In genomic region chr5:61055434-61056006, GRCh38 we compare ENCODE assay signal across 8 cellular contexts.
DNase-seq lines count a peak whose midpoint lies in the region; ATAC-seq, FAIRE-seq and TF ChIP-seq lines count a peak whose summit lies in the region.

No MANE protein-coding gene starts in this region.

- peaks cover 6% of the 10 kb centered on the region for H3F3A ChIP-seq in SK-N-SH (replicated peaks; ENCODE audit: insufficient read depth)

- POLR2A ChIA-PET in SK-N-SH (lab: Yijun Ruan, JAX) = interaction anchor here (0.7 kb wide), 1 partner anchor 359 kb away, joined by 3 read pairs; no protein-coding TSS in a partner anchor

- DNase-seq in AG20443 (ENCODE audit: low spot score) (peak; percentile 37), GM18507 (ENCODE audit: extremely low spot score, insufficient read length, low read depth) (peak; percentile 1), NAMALWA (ENCODE audit: low spot score) (peak; percentile 38), SK-N-SH (peak; percentile 41), fibroblast of peridontal ligament (ENCODE audit: extremely low read depth) (peak; percentile 77), psoas muscle (no peak), COLO668 (lab: John Stamatoyannopoulos, UW; ENCODE audit: unreplicated experiment) (no peak), HK-2 (ENCODE audit: unreplicated experiment) (no peak)

- no peak overlapping the region for H3K27ac ChIP-seq in SK-N-SH (ENCODE audit: low read depth in 2 of 2, low read length in 1 of 2)
- no peak overlapping the region for H3K27ac ChIP-seq in psoas muscle

- no peaks in the 10 kb centered on the region for H3K9me3 ChIP-seq in SK-N-SH
- H3K9me3 ChIP-seq in psoas muscle = no peaks in the 10 kb centered on the region

- H3K4me1 ChIP-seq in SK-N-SH (ENCODE audit: control insufficient read depth in 1 of 2, insufficient read depth in 2 of 2, low read depth in 1 of 2, low read length in 1 of 2) = peaks cover 0 to 17% of the 10 kb centered on the region in 2 experiments; a peak in 2 of 4 replicates
- no peaks in the 10 kb centered on the region for H3K4me1 ChIP-seq in psoas muscle

- no peaks in the 10 kb centered on the region for H3K27me3 ChIP-seq in SK-N-SH (ENCODE audit: insufficient read depth)
- no peaks in the 10 kb centered on the region for H3K27me3 ChIP-seq in psoas muscle (ENCODE audit: insufficient read depth in 3 of 3, low read length in 2 of 3)

- TF ChIP-seq RAD21 in SK-N-SH (IDR thresholded peaks at IDR 0.05; ENCODE audit: low read length) = peak; percentile 90

- no peaks in the 10 kb centered on the region for H3K79me2 ChIP-seq in SK-N-SH (ENCODE audit: insufficient read depth)

- H3K4me2 ChIP-seq in SK-N-SH = no peak overlapping the region

- FAIRE-seq in GM18507 (lab: Jason Lieb, UNC) = peak; percentile 87

- H4K20me1 ChIP-seq in SK-N-SH (ENCODE audit: insufficient read depth) = no peaks in the 10 kb centered on the region

- H3K36me3 ChIP-seq in SK-N-SH (replicated peaks in 1 of 2; ENCODE audit: control insufficient read depth in 1 of 2, insufficient read depth in 2 of 2, low read length in 1 of 2) (no peaks in the 10 kb centered on the region), psoas muscle (ENCODE audit: insufficient read depth in 1 of 2, low read depth in 1 of 2) (no peaks in the 10 kb centered on the region)

- CTCF ChIA-PET in SK-N-SH (lab: Yijun Ruan, JAX) = interaction anchor here (0.6 to 4.0 kb wide), 33 partner anchors 9 to 1088 kb away, joined by 3 to 14 read pairs (median 4); no protein-coding TSS in a partner anchor

- intact Hi-C loops in psoas muscle (cut with DNase I) = loop anchor here in 1 of 2 donors (2.0 to 10.0 kb wide), 3 partner anchors 279 to 1089 kb away; partner anchors contain the start of gene ZSWIM6

- no peak overlapping the region for H3K9ac ChIP-seq in SK-N-SH

- H3K4me3 ChIP-seq in SK-N-SH (ENCODE audit: low read depth in 2 of 2, low read length in 1 of 2) (no peak overlapping the region; a peak in 1 of 4 replicates), psoas muscle (no peak overlapping the region)

- H2AFZ ChIP-seq in SK-N-SH (ENCODE audit: low read depth) = no peak overlapping the region

- TF ChIP-seq CTCF in SK-N-SH (IDR thresholded peaks at IDR 0.05) = peak; percentile 71
- TF ChIP-seq CTCF in psoas muscle (IDR thresholded peaks at IDR 0.05) = peak; percentile 57

- no peaks in the 10 kb centered on the region for H3K9me2 ChIP-seq in SK-N-SH

- TF ChIP-seq EP300 in SK-N-SH (IDR thresholded peaks at IDR 0.05; ENCODE audit: borderline replicate concordance in 1 of 2, low read depth in 1 of 2, low read length in 1 of 2) = no peak

- peak in 1 of 4 donors; percentile 60 for ATAC-seq in psoas muscle

TF ChIP-seq in SK-N-SH, 30 proteins besides CTCF, POLR2A, EP300 and RAD21:
- TF ChIP-seq YY1 (IDR thresholded peaks at IDR 0.05; ENCODE audit: low read depth) (no peak), SMC3 (IDR thresholded peaks at IDR 0.05; ENCODE audit: low read depth, low read length) (peak; percentile 53)
TF ChIP-seq in SK-N-SH: peak in this region for 1.

Comparison
In these comparisons a context has a peak if more than half of its experiments do, and no peak if none do; other contexts are left out.
1. DNase-seq: peak in AG20443 (single experiment), GM18507 (single experiment), NAMALWA (single experiment), SK-N-SH (single experiment) and fibroblast of peridontal ligament (single experiment); none in psoas muscle (0 of 2), COLO668 (single experiment) and HK-2 (single experiment).